ENCODE assay signal across 15 cellular contexts in genomic region chr18:61554946-61555361, GRCh38.
DNase-seq lines count a peak whose midpoint lies in the region; ATAC-seq and TF ChIP-seq lines count a peak whose summit lies in the region.
"Had no signal": no experiment of that assay in that cellular context is flagged by ENCODE, and none has a peak within 500 bp of the region (broad histone marks: within the 10 kb centered on the region; RNA-seq: fewer than 3 reads in every experiment).

No MANE protein-coding gene starts in this region.

- TF ChIP-seq CTCF in astrocyte of the spinal cord (IDR thresholded peaks at IDR 0.05; ENCODE audit: low read depth, low read length): no peak

- no peak for DNase-seq in activated CD4-positive, CD25-positive, alpha-beta regulatory T cell (lab: John Stamatoyannopoulos, UW)
- DNase-seq in M059J (ENCODE audit: low read depth): peak; percentile 69
- DNase-seq in astrocyte of the spinal cord (ENCODE audit: low read depth, low spot score): peak; percentile 41
- DNase-seq in non-pigmented ciliary epithelial cell (ENCODE audit: low read depth): peak; percentile 37
- no peak for DNase-seq in NCI-H1048 (lab: John Stamatoyannopoulos, UW)
- DNase-seq in cerebellar cortex (ENCODE audit: low spot score): no peak
- DNase-seq: C1 segment of cervical spinal cord, EL, endodermal cell, foreskin fibroblast, NCI-H1436, NCI-H345 had no signal

- peak; percentile 17 to 23 for ATAC-seq in activated CD4-positive, CD25-positive, alpha-beta regulatory T cell treated with anti-CD3 and anti-CD28 coated beads, Interleukin-2, amount 50 U/mL, for 24 hours
- ATAC-seq in GM18505 (IDR thresholded peaks at IDR 0.05; ENCODE audit: unreplicated experiment): no peak

- H3K4me3 ChIP-seq in astrocyte of the spinal cord (ENCODE audit: low read depth, low read length): no peak overlapping the region
- H3K4me3 ChIP-seq: cardiac muscle cell had no signal

- in situ Hi-C loops in astrocyte of the spinal cord (cut with HindIII; ENCODE audit: low sequenced_read_pairs): no loop called here

- TF ChIP-seq POLR2A in GM18505 (IDR thresholded peaks at IDR 0.05; ENCODE audit: borderline replicate concordance, extremely low read depth, insufficient read depth, insufficient read length): no peak

Comparison
In these comparisons a context has a peak if more than half of its experiments do, and no peak if none do; other contexts are left out.
1. DNase-seq: peak in M059J (single experiment), astrocyte of the spinal cord (single experiment) and non-pigmented ciliary epithelial cell (single experiment); none in activated CD4-positive, CD25-positive, alpha-beta regulatory T cell (0 of 4), NCI-H1048 (single experiment) and cerebellar cortex (single experiment).